ENCODE assay signal across 17 cellular contexts in genomic region chr9:120486347-120486746, GRCh38.
DNase-seq lines count a peak whose midpoint lies in the region; ATAC-seq and TF ChIP-seq lines count a peak whose summit lies in the region.
"Had no signal": no experiment of that assay in that cellular context is flagged by ENCODE, and none has a peak within 500 bp of the region (broad histone marks: within the 10 kb centered on the region; RNA-seq: fewer than 3 reads in every experiment).

No MANE protein-coding gene starts in this region.

- CTCF ChIA-PET in WTC11 (lab: Charles Lee) = no interaction called here

- peaks cover 40% of the 10 kb centered on the region for H3K4me1 Mint-ChIP-seq in WTC11
- H3K4me1 Mint-ChIP-seq in stimulated activated effector memory CD8-positive, alpha-beta T cell treated with anti-CD3 and anti-CD28 coated beads, Interleukin-12 subunit alpha, Interleukin-12 subunit beta, amount 100 ng/mL, for 72 hours = no peaks in the 10 kb centered on the region

- no peak overlapping the region for H3K4me3 Mint-ChIP-seq in WTC11
- no peak overlapping the region for H3K4me3 Mint-ChIP-seq in stimulated activated effector memory CD8-positive, alpha-beta T cell treated with anti-CD3 and anti-CD28 coated beads, Interleukin-12 subunit alpha, Interleukin-12 subunit beta, amount 100 ng/mL, for 72 hours
- H3K4me3 Mint-ChIP-seq: central memory CD8-positive, alpha-beta T cell had no signal

- ATAC-seq in WTC11 (no peak), left lobe of liver (peak; percentile 91), HG02798 (IDR thresholded peaks at IDR 0.05; ENCODE audit: poor library complexity, unreplicated experiment) (no peak)
- no peak for ATAC-seq in stimulated activated effector memory CD8-positive, alpha-beta T cell treated with anti-CD3 and anti-CD28 coated beads, Interleukin-12 subunit alpha, Interleukin-12 subunit beta, amount 100 ng/mL, for 72 hours

- peak overlapping the region; percentile 24; the same call in 1 of the 2 replicates for H3K27ac Mint-ChIP-seq in WTC11
- no peak overlapping the region for H3K27ac Mint-ChIP-seq in stimulated activated effector memory CD8-positive, alpha-beta T cell treated with anti-CD3 and anti-CD28 coated beads, Interleukin-12 subunit alpha, Interleukin-12 subunit beta, amount 100 ng/mL, for 72 hours
- H3K27ac Mint-ChIP-seq: activated T-helper 2 cell treated with anti-CD3 and anti-CD28 coated beads, Interferon-gamma antibody, Interleukin-2, Interleukin-4, amounts not matched to agents 10 μg/mL and 5 μg/mL and 100 μg/mL, durations not matched to agents 14 hours and 24 hours and 36 hours had no signal

- H3K9me3 Mint-ChIP-seq in WTC11 = no peaks in the 10 kb centered on the region
- no peaks in the 10 kb centered on the region for H3K9me3 Mint-ChIP-seq in stimulated activated effector memory CD8-positive, alpha-beta T cell treated with anti-CD3 and anti-CD28 coated beads, Interleukin-12 subunit alpha, Interleukin-12 subunit beta, amount 100 ng/mL, for 72 hours
- H3K9me3 Mint-ChIP-seq: activated T-helper 2 cell treated with anti-CD3 and anti-CD28 coated beads, Interferon-gamma antibody, Interleukin-2, Interleukin-4, amounts not matched to agents 10 μg/mL and 5 μg/mL and 100 μg/mL, durations not matched to agents 14 hours and 24 hours and 36 hours; central memory CD8-positive, alpha-beta T cell had no signal

- peaks cover 55% of the 10 kb centered on the region for H3K36me3 Mint-ChIP-seq in WTC11
- peaks cover 94% of the 10 kb centered on the region for H3K36me3 Mint-ChIP-seq in stimulated activated effector memory CD8-positive, alpha-beta T cell treated with anti-CD3 and anti-CD28 coated beads, Interleukin-12 subunit alpha, Interleukin-12 subunit beta, amount 100 ng/mL, for 72 hours

- POLR2A ChIA-PET in WTC11 (lab: Charles Lee) = no interaction called here

- TF ChIP-seq CTCF in AG09319 (IDR thresholded peaks at IDR 0.05; ENCODE audit: low read depth, low read length) (no peak), WTC11 (IDR thresholded peaks at IDR 0.05) (no peak)

- DNase-seq in AG09319 (ENCODE audit: extremely low read depth, low read depth) = peak; percentile 28
- DNase-seq in DMS153 treated with DMSO at 0.1 percent for 48 hours (lab: John Stamatoyannopoulos, UW; ENCODE audit: unreplicated experiment) = peak; percentile 81
- no peak for DNase-seq in WTC11 (ENCODE audit: low spot score)
- peak; percentile 66 for DNase-seq in left lobe of liver (ENCODE audit: low spot score)
- DNase-seq in activated CD8-positive, alpha-beta memory T cell treated with anti-CD3 and anti-CD28 coated beads, Interleukin-2, amount 50 U/mL, for 4 hours = no peak
- no peak for DNase-seq in activated T-cell treated with anti-CD3 and anti-CD28 coated beads for 4 hours
- DNase-seq in stimulated activated effector memory CD8-positive, alpha-beta T cell treated with anti-CD3 and anti-CD28 coated beads, Interleukin-12 subunit alpha, Interleukin-12 subunit beta, amount 100 ng/mL, for 72 hours (ENCODE audit: low spot score in 2 of 2) = no peak
- DNase-seq: activated CD4-positive, CD25-positive, alpha-beta regulatory T cell treated with anti-CD3 and anti-CD28 coated beads, Interleukin-2, amount 50 U/mL, for 72 hours; islet precursor cell; midbrain; NCI-H1694; NCI-H524 treated with DMSO at 0.1 percent for 48 hours; T-helper 9 cell; thyroid gland had no signal

- no peaks in the 10 kb centered on the region for H3K27me3 Mint-ChIP-seq in WTC11 (ENCODE audit: low read depth)
- H3K27me3 Mint-ChIP-seq: central memory CD8-positive, alpha-beta T cell had no signal

TF ChIP-seq in WTC11, 78 proteins besides CTCF, POLR2A, EP300 and RAD21:
- TF ChIP-seq RORB (CRISPR knock-in tag; IDR thresholded peaks at IDR 0.05) = no peak

Comparison
In these comparisons a context has a peak if more than half of its experiments do, and no peak if none do; other contexts are left out.
1. DNase-seq: peak in AG09319 (single experiment), DMS153 treated with DMSO at 0.1 percent for 48 hours (single experiment) and left lobe of liver (single experiment); none in WTC11 (single experiment), activated CD8-positive, alpha-beta memory T cell treated with anti-CD3 and anti-CD28 coated beads, Interleukin-2, amount 50 U/mL, for 4 hours (single experiment), activated T-cell treated with anti-CD3 and anti-CD28 coated beads for 4 hours (single experiment) and stimulated activated effector memory CD8-positive, alpha-beta T cell treated with anti-CD3 and anti-CD28 coated beads, Interleukin-12 subunit alpha, Interleukin-12 subunit beta, amount 100 ng/mL, for 72 hours (0 of 2).